8 cellular contexts compared by ENCODE assay signal in genomic region chr5:177133119-177133844, GRCh38. TPM values are rescaled to one million over a fixed set of nuclear protein-coding genes. Genes with fewer than 3 reads are reported as not detected.
DNase-seq lines count a peak whose midpoint lies in the region; ATAC-seq and TF ChIP-seq lines count a peak whose summit lies in the region.

Gene NSD1 (plus strand): TSS chr5:177133773. CDS start chr5:177135104, 1,331 bp downstream.

- no peaks in the 10 kb centered on the region for H3K9me3 ChIP-seq in DOHH2 (ENCODE audit: control insufficient read depth, insufficient read depth, low read length)
- H3K9me3 ChIP-seq in left ventricle myocardium inferior (replicated peaks): no peaks in the 10 kb centered on the region
- H3K9me3 ChIP-seq in psoas muscle: no peaks in the 10 kb centered on the region

- DNase-seq in Jurkat, Clone E6-1 (ENCODE audit: low read depth, low spot score): peak; percentile 51
- DNase-seq in T-helper 1 cell (peak; percentile 83 to 94 (median 84)), amniotic epithelial cell (ENCODE audit: low read depth) (peak; percentile 85), left ventricle myocardium inferior (peak; percentile 89), psoas muscle (peak; percentile 92 to 95), ureter (ENCODE audit: low spot score) (peak; percentile 94)

- H3F3A ChIP-seq in DOHH2 (ENCODE audit: control insufficient read depth, insufficient read depth): peaks cover 14% of the 10 kb centered on the region

- H4K20me1 ChIP-seq in DOHH2 (ENCODE audit: control insufficient read depth, insufficient read depth, low read depth, low read length): no peaks in the 10 kb centered on the region

- WGBS in psoas muscle, 3 donors: 0 to 2% (median 1%) methylated on average over 11 to 88 of the region's 89 CpGs

- H3K4me3 ChIP-seq in DOHH2 (ENCODE audit: low read length) (peak within 1 kb of the TSS; percentile 86), left ventricle myocardium inferior (peak within 1 kb of the TSS; percentile 74), psoas muscle (peak within 1 kb of the TSS; percentile 93)
- H3K4me3 ChIP-seq in Jurkat, Clone E6-1 (ENCODE audit: low read length): peak within 1 kb of the TSS; percentile 70

- H3K79me2 ChIP-seq in DOHH2 (ENCODE audit: control insufficient read depth, low read length): peaks cover 43% of the 10 kb centered on the region

- H3K27ac ChIP-seq in DOHH2 (ENCODE audit: low read depth, low read length) (peak within 1 kb of the TSS; percentile 51), left ventricle myocardium inferior (replicated peaks) (peak within 1 kb of the TSS; percentile 94), psoas muscle (peak within 1 kb of the TSS; percentile 82)

- peaks cover 43% of the 10 kb centered on the region for H3K36me3 ChIP-seq in DOHH2 (ENCODE audit: control insufficient read depth, low read length)
- peaks cover 30% of the 10 kb centered on the region for H3K36me3 ChIP-seq in left ventricle myocardium inferior
- peaks cover 3 to 33% of the 10 kb centered on the region in 2 donors for H3K36me3 ChIP-seq in psoas muscle (ENCODE audit: insufficient read depth in 1 of 2, low read depth in 1 of 2)

- H3K27me3 ChIP-seq in DOHH2 (ENCODE audit: control insufficient read depth, low read length): no peaks in the 10 kb centered on the region
- no peaks in the 10 kb centered on the region for H3K27me3 ChIP-seq in left ventricle myocardium inferior (ENCODE audit: low read depth)
- no peaks in the 10 kb centered on the region for H3K27me3 ChIP-seq in psoas muscle (ENCODE audit: insufficient read depth in 3 of 3, low read length in 2 of 3)

- peak; percentile 69 for ATAC-seq in GM21528 (IDR thresholded peaks at IDR 0.05; ENCODE audit: low FRiP score, unreplicated experiment)
- ATAC-seq in psoas muscle: peak; percentile 76 to 80 (median 79)

- no peaks in the 10 kb centered on the region for H3K9me2 ChIP-seq in DOHH2 (replicated peaks; ENCODE audit: control insufficient read depth, low read length)

- TF ChIP-seq CTCF in DOHH2 (IDR thresholded peaks at IDR 0.05; ENCODE audit: low read depth, low read length, poor library complexity, severe bottlenecking) (no peak), left ventricle myocardium inferior (IDR thresholded peaks at IDR 0.05; ENCODE audit: borderline replicate concordance) (no peak), psoas muscle (IDR thresholded peaks at IDR 0.05) (no peak)

- H3K4me2 ChIP-seq in DOHH2 (ENCODE audit: low read length): peak within 1 kb of the TSS; percentile 73

- H3K4me1 ChIP-seq in DOHH2 (ENCODE audit: control insufficient read depth, low read length): peaks cover 54% of the 10 kb centered on the region
- peaks cover 54% of the 10 kb centered on the region for H3K4me1 ChIP-seq in left ventricle myocardium inferior
- H3K4me1 ChIP-seq in psoas muscle: peaks cover 35% of the 10 kb centered on the region

- intact Hi-C loops in left ventricle myocardium inferior (cut with micrococcal nuclease) (no loop called here), psoas muscle (cut with DNase I) (loop anchor here in 1 of 2 donors (5.0 kb wide), 1 partner anchor 169 kb away; the partner anchor contains the start of genes PRELID1 and RAB24)

RNA-seq across cellular contexts. Expression of gene NSD1, which starts in this region (rescaled TPM):
- 22.2 TPM for polyA plus RNA-seq in Jurkat, Clone E6-1 (2012; ENCODE audit: insufficient read depth, insufficient read length)
- total RNA-seq in left ventricle myocardium inferior (40.8 TPM), psoas muscle (10 to 100 TPM; 38.5 to 56.2 (median 43.2) TPM), ureter (118 TPM)
- 10 to 100 TPM in 1 of 3 donors, 1 to 10 TPM in 2; 6.0 to 29.9 (median 6.1) TPM for polyA plus RNA-seq in psoas muscle

Comparison
In these comparisons a context has a peak if more than half of its experiments do, and no peak if none do; other contexts are left out.
1. Peak in every context shown above with its lines: DNase-seq, ATAC-seq, H3K4me3 ChIP-seq and H3K27ac ChIP-seq.